ENCODE assay signal across 8 cellular contexts in genomic region chr4:31220921-31221320, GRCh38.
"Had no signal": no experiment of that assay in that cellular context is flagged by ENCODE, and none has a peak within 500 bp of the region (broad histone marks: within the 10 kb centered on the region; RNA-seq: fewer than 3 reads in every experiment).

No MANE protein-coding gene starts in this region.

- H3K9ac ChIP-seq: GM23248 had no signal

- H3K36me3 ChIP-seq: HAP-1 had no signal

- ATAC-seq: GM23338 had no signal

- H2AFZ ChIP-seq: GM23248, GM23338 had no signal

- H3K4me3 ChIP-seq: GM23248, GM23338, HAP-1 had no signal

- DNase-seq: GM23248, GOT3, H7, H9, HCEC 1CT, HFFc6 had no signal

- H3K9me3 ChIP-seq: HAP-1 had no signal

- H3K27ac ChIP-seq: GM23248 had no signal

- H3K4me2 ChIP-seq: GM23338 had no signal
